In the genomic region with DNA sequence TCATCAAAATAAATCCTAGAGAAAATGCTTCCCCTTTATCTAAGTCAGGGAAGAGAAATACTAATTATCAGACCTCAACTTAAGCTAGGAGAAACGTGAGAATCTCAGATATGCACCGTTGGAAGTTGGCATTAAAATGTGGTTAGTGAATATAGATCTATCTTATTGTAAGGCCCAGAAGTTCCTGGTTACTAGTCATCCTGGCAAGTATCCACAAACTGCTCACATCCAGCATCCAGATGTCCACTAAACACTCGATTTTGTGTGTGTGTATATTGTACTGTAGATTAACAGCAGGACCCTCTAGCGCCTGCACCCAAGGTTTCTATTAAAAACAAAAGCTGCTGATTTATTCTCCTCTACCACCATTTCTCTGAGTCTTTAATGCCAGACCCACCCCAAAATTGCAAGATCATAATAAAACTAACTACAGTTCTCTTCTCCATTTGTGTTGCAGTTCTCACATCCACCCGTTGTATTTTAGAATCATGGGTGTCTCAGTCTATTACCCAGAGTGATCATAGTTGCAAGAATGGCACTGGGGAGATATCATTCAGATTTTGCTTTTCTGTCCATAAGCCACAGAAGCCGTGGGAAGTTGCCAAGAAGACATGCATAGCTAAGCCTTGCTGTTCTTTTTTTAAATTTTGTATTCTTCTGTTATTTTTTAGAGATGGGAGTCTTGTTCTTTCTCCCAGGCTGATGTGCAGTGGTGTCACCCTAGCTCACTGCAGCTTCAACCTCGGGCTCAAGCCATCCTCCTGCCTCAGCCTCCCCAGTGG, we compare ENCODE assay signal across 19 cellular contexts.
A peak's percentile ranks its signal among the peaks of the same experiment; 100 is the strongest.
DNase-seq lines count a peak whose midpoint lies in the region; FAIRE-seq and TF ChIP-seq lines count a peak whose summit lies in the region.
"Had no signal": no experiment of that assay in that cellular context is flagged by ENCODE, and none has a peak within 500 bp of the region (broad histone marks: within the 10 kb centered on the region; RNA-seq: fewer than 3 reads in every experiment).

No MANE protein-coding gene starts in this region.

- intact Hi-C loops in breast epithelium (cut with DNase I; ENCODE audit: low total_unique reads), result no loop called here
- intact Hi-C loops in prostate gland (cut with DNase I), result no loop called here

- no peaks in the 10 kb centered on the region for H3K36me3 ChIP-seq in MG63
- H3K36me3 ChIP-seq in breast epithelium, result no peaks in the 10 kb centered on the region
- H3K36me3 ChIP-seq in prostate gland, result no peaks in the 10 kb centered on the region

- no peak for FAIRE-seq in GM12892 (lab: Jason Lieb, UNC)
- FAIRE-seq: urothelium cell line had no signal

- no peak overlapping the region for H3K4me3 ChIP-seq in AG10803 (ENCODE audit: low read length)
- H3K4me3 ChIP-seq in MG63, result no peak overlapping the region
- no peak overlapping the region for H3K4me3 ChIP-seq in breast epithelium
- no peak overlapping the region for H3K4me3 ChIP-seq in prostate gland
- H3K4me3 ChIP-seq: coronary artery, left ventricle myocardium inferior had no signal

- peak; percentile 84 for DNase-seq in AG10803 (ENCODE audit: low read depth)
- peak; percentile 8 for DNase-seq in MG63
- DNase-seq in breast epithelium (ENCODE audit: low spot score in 2 of 2), result no peak
- DNase-seq in iris pigment epithelial cell (ENCODE audit: low read depth), result peak; percentile 86
- DNase-seq in stimulated activated CD4-positive, alpha-beta T cell treated with anti-CD3 and anti-CD28 coated beads, Interleukin-2, amount 100 ng/mL, for 24 hours, result no peak
- no peak for DNase-seq in GM13977 (ENCODE audit: low spot score)
- no peak for DNase-seq in prostate gland (ENCODE audit: low spot score)
- no peak for DNase-seq in GM12892 (ENCODE audit: insufficient read length)
- DNase-seq: activated CD4-positive, alpha-beta T cell treated with anti-CD3 and anti-CD28 coated beads, Interleukin-2, amount 10 ng/mL, durations not matched to agents 24 days and 14 days; activated CD8-positive, alpha-beta memory T cell treated with anti-CD3 and anti-CD28 coated beads, Interleukin-2, amount 50 U/mL, for 4 hours; activated effector memory CD4-positive, alpha-beta T cell treated with Interleukin-2 at 50 U/mL for 16 hours; amniotic stem cell; GDM1; left ventricle myocardium inferior; MM.1S; NCI-H187 treated with DMSO at 0.1 percent for 48 hours; NCI-H446 had no signal

- in situ Hi-C loops in GM13977 (cut with MboI; ENCODE audit: low pct_unique_long_range_greater_than_20kb, low sequenced_read_pairs, unreplicated experiment), result no loop called here

- no peaks in the 10 kb centered on the region; the same call in 1 of the 2 replicates for H3K9me3 ChIP-seq in MG63
- H3K9me3 ChIP-seq in breast epithelium, result no peaks in the 10 kb centered on the region
- no peaks in the 10 kb centered on the region for H3K9me3 ChIP-seq in prostate gland
- H3K9me3 ChIP-seq: left ventricle myocardium inferior had no signal

- peak overlapping the region; percentile 38 to 41 for H3K27ac ChIP-seq in breast epithelium
- no peak overlapping the region for H3K27ac ChIP-seq in prostate gland
- H3K27ac ChIP-seq: coronary artery, left ventricle myocardium inferior had no signal

- H3K27me3 ChIP-seq in MG63 (no peaks in the 10 kb centered on the region), breast epithelium (no peaks in the 10 kb centered on the region), prostate gland (replicated peaks; ENCODE audit: insufficient read depth) (no peaks in the 10 kb centered on the region)

- H3K4me1 ChIP-seq in breast epithelium, result peaks cover 0 to 6% of the 10 kb centered on the region in 2 donors
- no peaks in the 10 kb centered on the region for H3K4me1 ChIP-seq in prostate gland (replicated peaks)

- no peak for TF ChIP-seq CTCF in AG10803 (conservative IDR thresholded peaks at IDR 0.05; ENCODE audit: low read length)
- no peak for TF ChIP-seq CTCF in breast epithelium (IDR thresholded peaks at IDR 0.05)
- TF ChIP-seq CTCF in GM13977 (IDR thresholded peaks at IDR 0.05; ENCODE audit: extremely low read depth, insufficient read depth, missing control alignments), result no peak
- TF ChIP-seq CTCF in prostate gland (IDR thresholded peaks at IDR 0.05), result no peak

- WGBS in prostate gland, result 42% methylated on average over 7 of the region's 7 CpGs

- TF ChIP-seq POLR2A in breast epithelium (IDR thresholded peaks at IDR 0.05) (no peak), prostate gland (IDR thresholded peaks at IDR 0.05) (no peak), GM12892 (IDR thresholded peaks at IDR 0.05; ENCODE audit: low read depth, low read length) (no peak)

Comparison
In these comparisons a context has a peak if more than half of its experiments do, and no peak if none do; other contexts are left out.
1. DNase-seq: peak in AG10803 (single experiment), MG63 (single experiment) and iris pigment epithelial cell (single experiment); none in breast epithelium (0 of 2), stimulated activated CD4-positive, alpha-beta T cell treated with anti-CD3 and anti-CD28 coated beads, Interleukin-2, amount 100 ng/mL, for 24 hours (0 of 2), GM13977 (single experiment), prostate gland (single experiment) and GM12892 (single experiment).
2. H3K27ac ChIP-seq: peak in breast epithelium (2 of 2); none in prostate gland (0 of 2).